ENCODE assay signal across 28 cellular contexts in genomic region chrY:22301815-22302214, GRCh38.
"Had no signal": no experiment of that assay in that cellular context is flagged by ENCODE, and none has a peak within 500 bp of the region (broad histone marks: within the 10 kb centered on the region; RNA-seq: fewer than 3 reads in every experiment).

No MANE protein-coding gene starts in this region.

- H3K27me3 ChIP-seq: colonic mucosa, dorsolateral prefrontal cortex, esophagus muscularis mucosa, esophagus squamous epithelium, foreskin keratinocyte, gastrocnemius medialis, gastroesophageal sphincter, heart left ventricle, heart right ventricle, hepatocyte had no signal

- H3K4me3 ChIP-seq: colonic mucosa, coronary artery, dorsolateral prefrontal cortex, esophagus muscularis mucosa, esophagus squamous epithelium, gastrocnemius medialis, gastroesophageal sphincter, heart left ventricle, heart right ventricle, hepatocyte had no signal

- H3K27ac Mint-ChIP-seq: dendritic cell treated with granulocyte-macrophage colony-stimulating factor and Interleukin-4, amounts not matched to agents 40 ng/mL and 50 ng/mL, for 4 days; effector memory CD8-positive, alpha-beta T cell; endodermal cell had no signal

- H3K4me3 Mint-ChIP-seq: dendritic cell treated with granulocyte-macrophage colony-stimulating factor and Interleukin-4, amounts not matched to agents 40 ng/mL and 50 ng/mL, for 4 days; effector memory CD8-positive, alpha-beta T cell; endodermal cell had no signal

- H3K4me1 ChIP-seq: colonic mucosa, esophagus muscularis mucosa, esophagus squamous epithelium, foreskin keratinocyte, gastrocnemius medialis, gastroesophageal sphincter, heart left ventricle, heart right ventricle had no signal

- H3K27ac ChIP-seq: colonic mucosa, coronary artery, dorsolateral prefrontal cortex, epithelial cell of prostate, esophagus muscularis mucosa, esophagus squamous epithelium, foreskin keratinocyte, gastrocnemius medialis, gastroesophageal sphincter, heart left ventricle, heart right ventricle, hepatocyte had no signal

- DNase-seq: colonic mucosa; cortex of kidney; dermis blood vessel endothelial cell; dorsolateral prefrontal cortex; effector CD4-positive, alpha-beta T cell; effector CD8-positive, alpha-beta T cell; effector memory CD4-positive, alpha-beta T cell; effector memory CD8-positive, alpha-beta T cell; endodermal cell; erythroblast; esophagus squamous epithelium; foreskin fibroblast; foreskin keratinocyte; foreskin melanocyte; gastrocnemius medialis; glutamatergic neuron; head of caudate nucleus; heart left ventricle; heart right ventricle had no signal

- ATAC-seq: effector memory CD8-positive, alpha-beta T cell; esophagus mucosa; foreskin keratinocyte; gastrocnemius medialis; gastroesophageal sphincter; heart left ventricle; heart right ventricle had no signal

- FAIRE-seq: endometrium, frontal cortex had no signal

- H3K79me2 ChIP-seq: hepatocyte had no signal

- H3K27me3 Mint-ChIP-seq: dendritic cell treated with granulocyte-macrophage colony-stimulating factor and Interleukin-4, amounts not matched to agents 40 ng/mL and 50 ng/mL, for 4 days; effector memory CD8-positive, alpha-beta T cell had no signal

- H3K36me3 ChIP-seq: colonic mucosa, esophagus muscularis mucosa, esophagus squamous epithelium, gastrocnemius medialis, gastroesophageal sphincter, heart left ventricle, heart right ventricle had no signal

- H3K4me2 ChIP-seq: hepatocyte had no signal

- H3K9me3 Mint-ChIP-seq: endodermal cell had no signal

- H3K9me3 ChIP-seq: colonic mucosa, esophagus muscularis mucosa, esophagus squamous epithelium, gastrocnemius medialis, gastroesophageal sphincter, heart left ventricle, heart right ventricle had no signal

- H3K4me1 Mint-ChIP-seq: endodermal cell had no signal

- H2AFZ ChIP-seq: hepatocyte had no signal
